9 cellular contexts compared by ENCODE assay signal in the genomic region with DNA sequence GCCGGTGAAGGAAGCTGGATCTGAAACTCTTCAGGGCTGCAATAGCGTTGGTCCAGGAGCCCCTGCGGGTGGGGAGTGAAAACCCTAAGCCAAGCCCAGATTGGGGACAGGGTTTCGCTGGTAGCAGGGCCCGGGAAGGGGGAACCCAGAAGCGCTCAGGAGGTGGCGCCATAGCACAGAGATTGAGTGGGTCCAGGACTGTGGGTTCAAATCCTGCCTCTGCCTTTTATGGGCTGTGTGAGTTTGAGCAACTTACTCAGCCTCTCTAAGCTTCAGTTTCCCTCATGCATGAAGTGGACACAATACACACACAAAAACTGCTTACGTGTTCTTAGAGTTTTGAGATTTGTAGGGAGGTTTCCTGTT. TPM values are rescaled to one million over a fixed set of nuclear protein-coding genes. Genes with fewer than 3 reads are reported as not detected.
DNase-seq lines count a peak whose midpoint lies in the region; ATAC-seq, FAIRE-seq and TF ChIP-seq lines count a peak whose summit lies in the region.
"Had no signal": no experiment of that assay in that cellular context is flagged by ENCODE, and none has a peak within 500 bp of the region (broad histone marks: within the 10 kb centered on the region; RNA-seq: fewer than 3 reads in every experiment).

No MANE protein-coding gene starts in this region.

- H3K27me3 ChIP-seq in AG04450 (ENCODE audit: control insufficient read depth, insufficient read depth, low read length) = peaks cover 10% of the 10 kb centered on the region
- no peaks in the 10 kb centered on the region for H3K27me3 ChIP-seq in effector memory CD4-positive, alpha-beta T cell (replicated peaks; ENCODE audit: control insufficient read depth, insufficient read depth, low read length, poor library complexity, severe bottlenecking)

- H3K36me3 ChIP-seq in effector memory CD4-positive, alpha-beta T cell (ENCODE audit: control insufficient read depth, insufficient read depth, low read length) = no peaks in the 10 kb centered on the region
- H3K36me3 ChIP-seq: heart left ventricle had no signal

- no peaks in the 10 kb centered on the region for H3K4me1 ChIP-seq in effector memory CD4-positive, alpha-beta T cell (ENCODE audit: control insufficient read depth, insufficient read depth, low read length, poor library complexity, severe bottlenecking)
- H3K4me1 ChIP-seq: heart left ventricle had no signal

- H3K4me3 ChIP-seq in AG04450 (ENCODE audit: low read depth, low read length) = no peak overlapping the region
- no peak overlapping the region for H3K4me3 ChIP-seq in effector memory CD4-positive, alpha-beta T cell (ENCODE audit: insufficient read depth, low read depth, low read length, poor library complexity, severe bottlenecking)
- H3K4me3 ChIP-seq: heart left ventricle had no signal

- no peak for FAIRE-seq in GM12892 (lab: Jason Lieb, UNC)

- ATAC-seq in HG02623 (IDR thresholded peaks at IDR 0.05; ENCODE audit: unreplicated experiment) = no peak

- H3K27ac ChIP-seq in AG04450 (ENCODE audit: low read depth, low read length) = no peak overlapping the region
- no peak overlapping the region for H3K27ac ChIP-seq in effector memory CD4-positive, alpha-beta T cell (ENCODE audit: insufficient read depth, low read length, poor library complexity, severe bottlenecking)
- H3K27ac ChIP-seq: heart left ventricle had no signal

- POLR2A ChIA-PET in AG04450 (lab: Yijun Ruan, JAX) = interaction anchor here (0.6 kb wide), 1 partner anchor 169 kb away, joined by 3 read pairs; no protein-coding TSS in a partner anchor

- peak; percentile 24; the same call in 1 of the 2 replicates for TF ChIP-seq CTCF in AG04450 (IDR thresholded peaks at IDR 0.05; ENCODE audit: low read depth, low read length)

- TF ChIP-seq POLR2A in GM12892 (IDR thresholded peaks at IDR 0.05; ENCODE audit: low read depth, low read length) = no peak

- CTCF ChIA-PET in AG04450 (lab: Charles Lee) = interaction anchor here (1.2 to 1.7 kb wide), 2 partner anchors 90 to 115 kb away, joined by 3 to 5 read pairs; no protein-coding TSS in a partner anchor

- DNase-seq in AG04450 (ENCODE audit: low read depth, low spot score) (no peak), HT-29 (ENCODE audit: low spot score) (peak; percentile 61), GM12892 (ENCODE audit: insufficient read length) (no peak), NCI-H1092 treated with DMSO at 0.1 percent for 48 hours (lab: John Stamatoyannopoulos, UW) (no peak)
- peak; percentile 62 for DNase-seq in activated CD4-positive, CD25-positive, alpha-beta regulatory T cell treated with anti-CD3 and anti-CD28 coated beads, Interleukin-2, amount 50 U/mL, for 72 hours
- peak; percentile 13 to 34 (median 32) for DNase-seq in effector memory CD4-positive, alpha-beta T cell
- peak; percentile 46 to 70 (median 50) for DNase-seq in stimulated activated CD4-positive, alpha-beta T cell treated with anti-CD3 and anti-CD28 coated beads, Interleukin-12 subunit alpha, Interleukin-12 subunit beta, amount 100 ng/mL, for 48 hours (ENCODE audit: low read depth in 2 of 3, low spot score in 1 of 3)
- DNase-seq: heart left ventricle had no signal

- no peaks in the 10 kb centered on the region; the same call in 1 of the 2 replicates for H3K9me3 ChIP-seq in AG04450 (ENCODE audit: control insufficient read depth, insufficient read depth, low read length)
- H3K9me3 ChIP-seq in effector memory CD4-positive, alpha-beta T cell (ENCODE audit: control insufficient read depth, low read length) = no peaks in the 10 kb centered on the region

RNA-seq across cellular contexts. Expression of a gene that starts 8.3 kb away (rescaled TPM):
- not detected in 2 replicates for polyA plus RNA-seq in AG04450 (2011; rRNA removed)
- polyA minus RNA-seq in AG04450 (2011; rRNA and poly(A)+ RNA removed) = not detected in 2 replicates
- total RNA-seq in HT-29 (2014; rRNA removed; shearing (Covaris generic)) = not detected in 2 replicates
- polyA plus RNA-seq in GM12892 (2012; ENCODE audit: missing spikeins) = not detected
- polyA plus RNA-seq: heart left ventricle had no signal

RNA-seq across cellular contexts. Expression of a gene that starts 15.6 kb away (rescaled TPM):
- polyA plus RNA-seq in AG04450 (2011; rRNA removed) = not detected in 2 replicates
- not detected in 2 replicates for polyA minus RNA-seq in AG04450 (2011; rRNA and poly(A)+ RNA removed)
- total RNA-seq in HT-29 (2014; rRNA removed; shearing (Covaris generic)) = 0.31 TPM in 1 of 2 replicates, not detected in the other
- not detected for polyA plus RNA-seq in GM12892 (2012; ENCODE audit: missing spikeins)
- polyA plus RNA-seq: heart left ventricle had no signal

RNA-seq across cellular contexts. Expression of a gene that starts 32.4 kb away (rescaled TPM):
- not detected in 2 replicates for polyA plus RNA-seq in AG04450 (2011; rRNA removed)
- not detected in 2 replicates for polyA minus RNA-seq in AG04450 (2011; rRNA and poly(A)+ RNA removed)
- total RNA-seq in HT-29 (2014; rRNA removed; shearing (Covaris generic)) = not detected in 2 replicates
- not detected for polyA plus RNA-seq in GM12892 (2012; ENCODE audit: missing spikeins)
- total RNA-seq: heart left ventricle had no signal
- polyA plus RNA-seq: heart left ventricle had no signal

RNA-seq across cellular contexts. Expression of a gene that starts 36.3 kb away (rescaled TPM):
- polyA plus RNA-seq in AG04450 (2011; rRNA removed) = not detected in 2 replicates
- polyA minus RNA-seq in AG04450 (2011; rRNA and poly(A)+ RNA removed) = not detected in 2 replicates
- total RNA-seq in HT-29 (2014; rRNA removed; shearing (Covaris generic)) = not detected in 2 replicates
- polyA plus RNA-seq in GM12892 (2012; ENCODE audit: missing spikeins) = not detected
- total RNA-seq: heart left ventricle had no signal
- polyA plus RNA-seq: heart left ventricle had no signal

RNA-seq across cellular contexts. Expression of a gene that starts 55.8 kb away (rescaled TPM):
- not detected in 2 replicates for polyA plus RNA-seq in AG04450 (2011; rRNA removed)
- polyA minus RNA-seq in AG04450 (2011; rRNA and poly(A)+ RNA removed) = not detected in 2 replicates
- not detected in 2 replicates for total RNA-seq in HT-29 (2014; rRNA removed; shearing (Covaris generic))
- not detected for polyA plus RNA-seq in GM12892 (2012; ENCODE audit: missing spikeins)
- total RNA-seq: heart left ventricle had no signal
- polyA plus RNA-seq: heart left ventricle had no signal

Comparison
In these comparisons a context has a peak if more than half of its experiments do, and no peak if none do; other contexts are left out.
1. DNase-seq: peak in HT-29 (single experiment), activated CD4-positive, CD25-positive, alpha-beta regulatory T cell treated with anti-CD3 and anti-CD28 coated beads, Interleukin-2, amount 50 U/mL, for 72 hours (single experiment), effector memory CD4-positive, alpha-beta T cell (3 of 3) and stimulated activated CD4-positive, alpha-beta T cell treated with anti-CD3 and anti-CD28 coated beads, Interleukin-12 subunit alpha, Interleukin-12 subunit beta, amount 100 ng/mL, for 48 hours (3 of 3); none in AG04450 (single experiment), GM12892 (single experiment) and NCI-H1092 treated with DMSO at 0.1 percent for 48 hours (single experiment).